Comparison of ENCODE assay signal across 1 cellular context in genomic region chr5:68187268-68188055, GRCh38.
TF ChIP-seq lines count a peak whose summit lies in the region.

No MANE protein-coding gene starts in this region.

TF ChIP-seq in H1, 55 proteins besides CTCF, POLR2A, EP300 and RAD21:
- no peak for TF ChIP-seq TCF12 (IDR thresholded peaks at IDR 0.05; ENCODE audit: low read depth, low read length)
- TF ChIP-seq CBX8 (IDR thresholded peaks at IDR 0.05; ENCODE audit: borderline replicate concordance, low read depth, low read length): no peak
- TF ChIP-seq GTF2F1 (IDR thresholded peaks at IDR 0.05; ENCODE audit: borderline replicate concordance, low read depth, low read length): no peak
- TF ChIP-seq SIX5 (IDR thresholded peaks at IDR 0.05; ENCODE audit: low read depth, low read length): no peak
- no peak for TF ChIP-seq HDAC6 (IDR thresholded peaks at IDR 0.05; ENCODE audit: low read depth, low read length)
- no peak; the same call in 1 of the 2 replicates for TF ChIP-seq TBP (IDR thresholded peaks at IDR 0.05; ENCODE audit: low read depth, low read length)
- peak; percentile 33 for TF ChIP-seq KDM4A (IDR thresholded peaks at IDR 0.05; ENCODE audit: low read depth, low read length, severe bottlenecking)
- 0 out of 2 replicates have a peak, but pooled peaks have one; percentile 27 for TF ChIP-seq TAF1 (IDR thresholded peaks at IDR 0.05; ENCODE audit: low read depth, low read length)
- TF ChIP-seq ZNF274 (IDR thresholded peaks at IDR 0.05; ENCODE audit: borderline replicate concordance, extremely low read depth, low read length): no peak
- TF ChIP-seq RXRA (IDR thresholded peaks at IDR 0.05; ENCODE audit: insufficient read depth, low read depth, low read length): 0 out of 2 replicates have a peak, but pooled peaks have one; percentile 2
- no peak for TF ChIP-seq CEBPB (IDR thresholded peaks at IDR 0.05; ENCODE audit: low read depth, low read length)
- no peak for TF ChIP-seq KDM5A (IDR thresholded peaks at IDR 0.05; ENCODE audit: low read length)
- no peak for TF ChIP-seq CHD7 (IDR thresholded peaks at IDR 0.05; ENCODE audit: insufficient replicate concordance, low read length)
- no peak for TF ChIP-seq EZH2 (IDR thresholded peaks at IDR 0.05; ENCODE audit: low read depth, low read length, severe bottlenecking)
- TF ChIP-seq POU5F1 (IDR thresholded peaks at IDR 0.05; ENCODE audit: low read depth, low read length): no peak
- TF ChIP-seq SIN3A (conservative IDR thresholded peaks at IDR 0.05 in 1 of 2, IDR thresholded peaks at IDR 0.05 in 1 of 2; ENCODE audit: low read depth in 1 of 2, low read length in 2 of 2): no peak
- TF ChIP-seq CHD1 (IDR thresholded peaks at IDR 0.05; ENCODE audit: low read depth, low read length): no peak
- TF ChIP-seq BRCA1 (IDR thresholded peaks at IDR 0.05; ENCODE audit: low read depth, low read length): no peak
- TF ChIP-seq GABPA (IDR thresholded peaks at IDR 0.05; ENCODE audit: borderline replicate concordance, insufficient read depth, low read length): no peak
- no peak for TF ChIP-seq SP4 (IDR thresholded peaks at IDR 0.05; ENCODE audit: low read length)
- 0 out of 2 replicates have a peak, but pooled peaks have one; percentile 14 for TF ChIP-seq KDM1A (IDR thresholded peaks at IDR 0.05; ENCODE audit: borderline replicate concordance, low read length)
- no peak for TF ChIP-seq JUND (IDR thresholded peaks at IDR 0.05; ENCODE audit: low read length)
- peak; percentile 4 for TF ChIP-seq NANOG (IDR thresholded peaks at IDR 0.05; ENCODE audit: insufficient read depth, low read depth, low read length, poor library complexity, severe bottlenecking)
- TF ChIP-seq EGR1 (IDR thresholded peaks at IDR 0.05; ENCODE audit: borderline replicate concordance, low read depth, low read length): no peak
- TF ChIP-seq TAF7 (optimal IDR thresholded peaks at IDR 0.05; ENCODE audit: borderline replicate concordance, low read depth, low read length): no peak
- TF ChIP-seq CHD2 (IDR thresholded peaks at IDR 0.05; ENCODE audit: low read length): no peak
- no peak for TF ChIP-seq BCL11A (IDR thresholded peaks at IDR 0.05; ENCODE audit: low read depth in 2 of 2, low read length in 2 of 2)
- TF ChIP-seq E2F6 (IDR thresholded peaks at IDR 0.05): no peak
- TF ChIP-seq TEAD4 (IDR thresholded peaks at IDR 0.05; ENCODE audit: low read depth, low read length): no peak
- 0 out of 2 replicates have a peak, but pooled peaks have one; percentile 32 for TF ChIP-seq PHF8 (conservative IDR thresholded peaks at IDR 0.05; ENCODE audit: low read depth, low read length)
- TF ChIP-seq CTBP2 (IDR thresholded peaks at IDR 0.05; ENCODE audit: borderline replicate concordance, insufficient read depth, insufficient read length, low read length): peak; percentile 63
- 0 out of 2 replicates have a peak, but pooled peaks have one; percentile 38 for TF ChIP-seq YY1 (IDR thresholded peaks at IDR 0.05; ENCODE audit: low read depth, low read length)
- TF ChIP-seq RBBP5 (IDR thresholded peaks at IDR 0.05; ENCODE audit: borderline replicate concordance, low read depth, low read length): peak; percentile 61; the same call in 1 of the 2 replicates
- no peak for TF ChIP-seq FOSL1 (IDR thresholded peaks at IDR 0.05; ENCODE audit: insufficient read depth, low read depth, low read length)
- no peak for TF ChIP-seq SRF (IDR thresholded peaks at IDR 0.05; ENCODE audit: low read depth, low read length)
- no peak for TF ChIP-seq ATF2 (IDR thresholded peaks at IDR 0.05; ENCODE audit: low read length)
- TF ChIP-seq NRF1 (IDR thresholded peaks at IDR 0.05; ENCODE audit: low read depth, low read length): no peak
- no peak for TF ChIP-seq JUN (IDR thresholded peaks at IDR 0.05; ENCODE audit: low read depth, low read length)
- no peak for TF ChIP-seq SUZ12 (IDR thresholded peaks at IDR 0.05; ENCODE audit: low read length)
- TF ChIP-seq, protein P1, sequence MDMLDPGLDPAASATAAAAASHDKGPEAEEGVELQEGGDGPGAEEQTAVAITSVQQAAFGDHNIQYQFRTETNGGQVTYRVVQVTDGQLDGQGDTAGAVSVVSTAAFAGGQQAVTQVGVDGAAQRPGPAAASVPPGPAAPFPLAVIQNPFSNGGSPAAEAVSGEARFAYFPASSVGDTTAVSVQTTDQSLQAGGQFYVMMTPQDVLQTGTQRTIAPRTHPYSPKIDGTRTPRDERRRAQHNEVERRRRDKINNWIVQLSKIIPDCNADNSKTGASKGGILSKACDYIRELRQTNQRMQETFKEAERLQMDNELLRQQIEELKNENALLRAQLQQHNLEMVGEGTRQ (IDR thresholded peaks at IDR 0.05; ENCODE audit: low read length): no peak
- no peak for TF ChIP-seq CBX5 (IDR thresholded peaks at IDR 0.05; ENCODE audit: low read depth, low read length)
- 0 out of 2 replicates have a peak, but pooled peaks have one; percentile 19 for TF ChIP-seq MAX (IDR thresholded peaks at IDR 0.05)
- TF ChIP-seq POLR2AphosphoS5 (IDR thresholded peaks at IDR 0.05; ENCODE audit: low read depth, low read length): no peak
- TF ChIP-seq BACH1 (IDR thresholded peaks at IDR 0.05; ENCODE audit: low read length): no peak
- TF ChIP-seq SP1 (IDR thresholded peaks at IDR 0.05; ENCODE audit: low read depth, low read length): no peak
- TF ChIP-seq ASH2L (IDR thresholded peaks at IDR 0.05; ENCODE audit: low read length): peak; percentile 90
- no peak for TF ChIP-seq HDAC2 (IDR thresholded peaks at IDR 0.05; ENCODE audit: borderline replicate concordance in 1 of 2, low read depth in 2 of 2, low read length in 2 of 2)
- no peak for TF ChIP-seq MAFK (IDR thresholded peaks at IDR 0.05; ENCODE audit: low read depth, low read length)
- TF ChIP-seq RFX5 (IDR thresholded peaks at IDR 0.05; ENCODE audit: borderline replicate concordance, low read depth, low read length): no peak
- TF ChIP-seq SP2 (IDR thresholded peaks at IDR 0.05; ENCODE audit: low read length): no peak
- no peak for TF ChIP-seq SIRT6 (IDR thresholded peaks at IDR 0.05; ENCODE audit: low read length)
- no peak for TF ChIP-seq CREB1 (IDR thresholded peaks at IDR 0.05)
- TF ChIP-seq RNF2 (IDR thresholded peaks at IDR 0.05; ENCODE audit: borderline replicate concordance, low read depth, low read length, missing control alignments, poor library complexity, severe bottlenecking): no peak
- no peak for TF ChIP-seq SAP30 (IDR thresholded peaks at IDR 0.05; ENCODE audit: insufficient read depth, insufficient replicate concordance, low read length)
- no peak for TF ChIP-seq ATF3 (IDR thresholded peaks at IDR 0.05; ENCODE audit: insufficient read depth, low read depth, low read length)
